15 cellular contexts compared by ENCODE assay signal in genomic region chr15:50113187-50113505, GRCh38. TPM values are rescaled to one million over a fixed set of nuclear protein-coding genes. Genes with fewer than 3 reads are reported as not detected.
DNase-seq lines count a peak whose midpoint lies in the region; ATAC-seq and TF ChIP-seq lines count a peak whose summit lies in the region.
"Had no signal": no experiment of that assay in that cellular context is flagged by ENCODE, and none has a peak within 500 bp of the region (broad histone marks: within the 10 kb centered on the region; RNA-seq: fewer than 3 reads in every experiment).

No MANE protein-coding gene starts in this region.

- H3K27ac ChIP-seq in coronary artery (peak overlapping the region in 1 of 2 donors; percentile 67), psoas muscle (no peak overlapping the region), gastrocnemius medialis (no peak overlapping the region)
- H3K27ac ChIP-seq: breast epithelium, parathyroid adenoma had no signal

- H3K36me3 ChIP-seq in psoas muscle (ENCODE audit: insufficient read depth in 1 of 2, low read depth in 1 of 2) (no peaks in the 10 kb centered on the region), gastrocnemius medialis (no peaks in the 10 kb centered on the region)
- H3K36me3 ChIP-seq: breast epithelium, tibial nerve had no signal

- TF ChIP-seq POLR2A in gastrocnemius medialis (IDR thresholded peaks at IDR 0.05): no peak

- H3K4me3 ChIP-seq in coronary artery: peak overlapping the region; percentile 8
- H3K4me3 ChIP-seq in psoas muscle: peak overlapping the region; percentile 39
- H3K4me3 ChIP-seq in gastrocnemius medialis: no peak overlapping the region

- DNase-seq in Kasumi-1 (lab: John Stamatoyannopoulos, UW): peak; percentile 18 to 43
- DNase-seq in coronary artery (ENCODE audit: low spot score): no peak
- no peak for DNase-seq in psoas muscle
- no peak for DNase-seq in NCI-H128 (lab: John Stamatoyannopoulos, UW; ENCODE audit: unreplicated experiment)
- DNase-seq in NCI-H510A (lab: John Stamatoyannopoulos, UW): no peak
- no peak for DNase-seq in gastrocnemius medialis
- DNase-seq: activated naive CD4-positive, alpha-beta T cell treated with anti-CD3 and anti-CD28 coated beads, Interleukin-2, amount 10 ng/mL, durations not matched to agents 7 days and 5 days; DMS79 treated with DMSO at 0.1 percent for 48 hours; effector memory CD8-positive, alpha-beta T cell; IMR-90; NCI-H1436 treated with DMSO at 0.1 percent for 48 hours had no signal

- H3K9me3 ChIP-seq in psoas muscle (no peaks in the 10 kb centered on the region), gastrocnemius medialis (no peaks in the 10 kb centered on the region)
- H3K9me3 ChIP-seq: breast epithelium, tibial nerve had no signal

- 84 to 88% (median 87%) methylated on average over 2 of the region's 2 CpGs for WGBS in psoas muscle, 3 donors

- in situ Hi-C loops in gastrocnemius medialis (cut with MboI; ENCODE audit: low sequenced_read_pairs in 4 of 4): no loop called here

- H3K27me3 ChIP-seq in psoas muscle (ENCODE audit: insufficient read depth in 3 of 3, low read length in 2 of 3) (no peaks in the 10 kb centered on the region), gastrocnemius medialis (no peaks in the 10 kb centered on the region)
- H3K27me3 ChIP-seq: breast epithelium, tibial nerve had no signal

- no peak for TF ChIP-seq CTCF in coronary artery (IDR thresholded peaks at IDR 0.05)
- TF ChIP-seq CTCF in psoas muscle (IDR thresholded peaks at IDR 0.05): no peak
- no peak for TF ChIP-seq CTCF in gastrocnemius medialis (IDR thresholded peaks at IDR 0.05 in 4 of 5, conservative IDR thresholded peaks at IDR 0.05 in 1 of 5)

- ATAC-seq in GM18511 (IDR thresholded peaks at IDR 0.05; ENCODE audit: unreplicated experiment): peak; percentile 53
- ATAC-seq in psoas muscle: no peak
- ATAC-seq in gastrocnemius medialis: no peak
- ATAC-seq: effector memory CD8-positive, alpha-beta T cell had no signal

- H3K4me1 ChIP-seq in psoas muscle (no peaks in the 10 kb centered on the region), gastrocnemius medialis (no peaks in the 10 kb centered on the region)
- H3K4me1 ChIP-seq: breast epithelium, parathyroid adenoma had no signal

- intact Hi-C loops in psoas muscle (cut with DNase I): no loop called here
- intact Hi-C loops in gastrocnemius medialis (cut with DNase I; ENCODE audit: low total_unique reads): no loop called here

RNA-seq across cellular contexts. Expression of gene ATP8B4, which starts 5.9 kb away (rescaled TPM):
- total RNA-seq in psoas muscle (1 to 10 TPM; 1.0 to 2.2 (median 1.5) TPM), gastrocnemius medialis (1 to 10 TPM; 1.7 to 3.4 (median 2.4) TPM)
- under 1 TPM; 0.25 to 0.31 (median 0.29) TPM for polyA plus RNA-seq in psoas muscle

Comparison
In these comparisons a context has a peak if more than half of its experiments do, and no peak if none do; other contexts are left out.
1. DNase-seq: peak in Kasumi-1 (2 of 2); none in coronary artery (single experiment), psoas muscle (0 of 2), NCI-H128 (single experiment), NCI-H510A (single experiment) and gastrocnemius medialis (0 of 2).
2. H3K4me3 ChIP-seq: peak in coronary artery (single experiment) and psoas muscle (single experiment); none in gastrocnemius medialis (0 of 4).